ENCODE assay signal across 8 cellular contexts in the genomic region with DNA sequence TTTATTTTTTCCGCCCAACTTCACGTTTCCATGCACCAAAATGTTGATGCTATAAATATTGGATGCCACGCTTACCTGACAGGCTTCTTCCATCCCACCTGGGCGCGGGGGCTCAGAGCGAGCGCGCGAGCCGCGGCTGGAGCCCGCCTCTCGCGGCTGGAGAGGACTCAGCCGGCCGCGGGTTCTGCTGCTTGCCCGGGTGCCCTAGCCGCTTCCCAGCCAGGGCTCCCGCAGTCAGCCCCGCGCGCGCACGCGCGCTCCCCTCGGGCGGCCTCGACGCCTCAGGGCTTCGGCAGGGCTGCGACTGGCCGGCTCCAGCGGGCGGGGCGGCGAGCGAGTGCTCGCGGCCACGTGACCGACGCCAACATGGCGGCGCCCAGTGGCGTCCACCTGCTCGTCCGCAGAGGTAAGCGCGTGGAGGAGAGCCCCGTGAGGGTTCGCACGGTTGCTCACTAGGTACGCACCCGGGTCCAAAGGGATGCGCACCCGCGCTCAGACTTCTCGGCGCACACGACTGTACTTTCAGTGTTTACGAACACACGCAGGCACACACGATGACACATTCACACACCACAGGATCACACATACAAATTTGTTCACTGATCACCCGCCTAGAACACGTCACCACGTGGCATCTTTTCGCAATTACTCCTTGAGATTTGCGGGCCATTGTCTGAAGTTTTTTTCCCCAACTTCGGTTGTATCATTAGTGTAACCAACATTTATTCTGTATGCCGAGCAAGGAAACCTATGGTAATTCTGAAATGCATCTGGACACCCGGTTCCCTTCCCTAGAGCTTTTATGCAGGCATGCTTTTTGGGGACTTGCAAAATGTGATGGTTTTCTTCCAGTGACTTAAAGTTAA. TPM values are rescaled to one million over a fixed set of nuclear protein-coding genes. Genes with fewer than 3 reads are reported as not detected.
DNase-seq lines count a peak whose midpoint lies in the region; ATAC-seq and TF ChIP-seq lines count a peak whose summit lies in the region.

TSS of gene METAP1D (plus strand) at position 350 of the 866 bp plus-strand sequence. CDS start at position 367, 17 bp downstream.

- H3K27me3 ChIP-seq in DOHH2 (ENCODE audit: control insufficient read depth, low read length) (no peaks in the 10 kb centered on the region), KMS-11 (ENCODE audit: insufficient read depth, low read depth) (no peaks in the 10 kb centered on the region), Peyer's patch (no peaks in the 10 kb centered on the region)

- H3K4me3 ChIP-seq in DOHH2 (ENCODE audit: low read length), result peak within 1 kb of the TSS; percentile 83
- peak within 1 kb of the TSS; percentile 97 for H3K4me3 ChIP-seq in KMS-11 (IDR thresholded peaks at IDR 0.05; ENCODE audit: insufficient read depth, low read depth, low read length)
- H3K4me3 ChIP-seq in Peyer's patch, result peak within 1 kb of the TSS; percentile 51 to 80 (median 71)

- peak within 1 kb of the TSS; percentile 97 for H3K9ac ChIP-seq in KMS-11

- TF ChIP-seq CTCF in DOHH2 (IDR thresholded peaks at IDR 0.05; ENCODE audit: low read depth, low read length, poor library complexity, severe bottlenecking), result no peak
- TF ChIP-seq CTCF in KMS-11 (conservative IDR thresholded peaks at IDR 0.05; ENCODE audit: low read depth, low read length), result no peak
- no peak for TF ChIP-seq CTCF in Peyer's patch (IDR thresholded peaks at IDR 0.05)

- peak; percentile 96 for ATAC-seq in GM21825 (IDR thresholded peaks at IDR 0.05; ENCODE audit: unreplicated experiment)
- peak; percentile 94 to 96 for ATAC-seq in naive B cell (ENCODE audit: low read depth in 2 of 2)

- H3K79me2 ChIP-seq in DOHH2 (ENCODE audit: control insufficient read depth, low read length) (peaks cover 13% of the 10 kb centered on the region), KMS-11 (ENCODE audit: insufficient read depth, low read depth) (no peaks in the 10 kb centered on the region)

- no peaks in the 10 kb centered on the region for H3K36me3 Mint-ChIP-seq in naive B cell

- H3K27me3 Mint-ChIP-seq in naive B cell, result peaks cover 8 to 13% (median 12%) of the 10 kb centered on the region in 3 donors

- no peaks in the 10 kb centered on the region for H3K9me3 ChIP-seq in DOHH2 (ENCODE audit: control insufficient read depth, insufficient read depth, low read length)
- H3K9me3 ChIP-seq in Peyer's patch, result no peaks in the 10 kb centered on the region

- peak within 1 kb of the TSS; percentile 51 to 96 (median 90) for H3K27ac Mint-ChIP-seq in naive B cell

- H3K9me3 Mint-ChIP-seq in naive B cell, result no peaks in the 10 kb centered on the region

- peak within 1 kb of the TSS; percentile 85 to 96 (median 92) for H3K4me3 Mint-ChIP-seq in naive B cell

- DNase-seq in Peyer's patch (peak; percentile 84 to 94 (median 93)), activated T-helper 1 cell treated with Interleukin-2 at 50 U/mL for 16 hours (ENCODE audit: low read depth) (peak; percentile 79), fibroblast of gingiva (ENCODE audit: low read depth) (peak; percentile 86), naive B cell (peak; percentile 82)
- DNase-seq in stimulated activated CD8-positive, alpha-beta memory T cell treated with anti-CD3 and anti-CD28 coated beads, Interleukin-7, amount 100 ng/mL, for 48 hours (ENCODE audit: extremely low read depth in 1 of 2, low read depth in 1 of 2), result peak; percentile 80 to 83

- peak within 1 kb of the TSS; percentile 99 for H3K4me2 ChIP-seq in DOHH2 (ENCODE audit: low read length)
- peak within 1 kb of the TSS; percentile 75 for H3K4me2 ChIP-seq in KMS-11

- peak within 1 kb of the TSS; percentile 87 for H2AFZ ChIP-seq in KMS-11 (ENCODE audit: low read depth)

- peak in 1 of 2 donors; percentile 24 for TF ChIP-seq POLR2A in Peyer's patch (IDR thresholded peaks at IDR 0.05)

- peaks cover 8 to 20% (median 16%) of the 10 kb centered on the region in 3 donors for H3K4me1 Mint-ChIP-seq in naive B cell

- no peaks in the 10 kb centered on the region for H4K20me1 ChIP-seq in DOHH2 (ENCODE audit: control insufficient read depth, insufficient read depth, low read depth, low read length)
- H4K20me1 ChIP-seq in KMS-11 (ENCODE audit: insufficient read depth), result no peaks in the 10 kb centered on the region

- H3K4me1 ChIP-seq in DOHH2 (ENCODE audit: control insufficient read depth, low read length), result peaks cover 22% of the 10 kb centered on the region
- H3K4me1 ChIP-seq in KMS-11 (ENCODE audit: low read depth, poor library complexity, severe bottlenecking), result peaks cover 12% of the 10 kb centered on the region
- peaks cover 0 to 7% (median 3%) of the 10 kb centered on the region in 4 donors for H3K4me1 ChIP-seq in Peyer's patch

- H3K36me3 ChIP-seq in DOHH2 (ENCODE audit: control insufficient read depth, low read length) (no peaks in the 10 kb centered on the region), KMS-11 (ENCODE audit: insufficient read depth) (no peaks in the 10 kb centered on the region), Peyer's patch (no peaks in the 10 kb centered on the region)

- no peaks in the 10 kb centered on the region for H3K9me2 ChIP-seq in DOHH2 (replicated peaks; ENCODE audit: control insufficient read depth, low read length)

- peak within 1 kb of the TSS; percentile 29 for H3K27ac ChIP-seq in DOHH2 (ENCODE audit: low read depth, low read length)
- peak within 1 kb of the TSS; percentile 86 for H3K27ac ChIP-seq in KMS-11
- peak within 1 kb of the TSS; percentile 6 to 70 (median 31) for H3K27ac ChIP-seq in Peyer's patch

- H3F3A ChIP-seq in DOHH2 (ENCODE audit: control insufficient read depth, insufficient read depth), result 0 out of 2 replicates have a peak, but pooled peaks cover 3% of the 10 kb centered on the region

RNA-seq across cellular contexts. Expression of gene METAP1D, which starts in this region (rescaled TPM):
- 10 to 100 TPM in 1 of 4 donors, 1 to 10 TPM in 3; 3.3 to 33.0 (median 6.5) TPM for total RNA-seq in Peyer's patch
- polyA plus RNA-seq in naive B cell (ENCODE audit: low read depth in 6 of 6), result 1 to 10 TPM; 2.5 to 5.2 (median 4.1) TPM

Comparison
In these comparisons a context has a peak if more than half of its experiments do, and no peak if none do; other contexts are left out.
1. Peak in every context shown above with its lines: DNase-seq, ATAC-seq, H3K4me3 ChIP-seq and H3K27ac ChIP-seq.
2. H3K27ac ChIP-seq: peak in every context shown above with its lines; median percentile 86 in KMS-11; 31 in Peyer's patch; 29 in DOHH2.